In genomic region chr1:191371626-191372025, GRCh38 we compare ENCODE assay signal across 18 cellular contexts.
"Had no signal": no experiment of that assay in that cellular context is flagged by ENCODE, and none has a peak within 500 bp of the region (broad histone marks: within the 10 kb centered on the region; RNA-seq: fewer than 3 reads in every experiment).

No MANE protein-coding gene starts in this region.

- H3K9ac ChIP-seq: parathyroid adenoma had no signal

- H3K36me3 Mint-ChIP-seq: activated CD8-positive, alpha-beta memory T cell treated with anti-CD3 and anti-CD28 coated beads, Interleukin-2, amount 10 ng/mL, durations not matched to agents 7 days and 5 days; memory B cell; stimulated activated naive B cell treated with anti-CD40 and anti-IgM and Interleukin-4, amounts not matched to agents 10 μg/mL and 1 μg/mL and 100 μg/mL, for 72 hours had no signal

- H3K4me1 Mint-ChIP-seq: activated CD8-positive, alpha-beta memory T cell treated with anti-CD3 and anti-CD28 coated beads, Interleukin-2, amount 10 ng/mL, durations not matched to agents 7 days and 5 days; memory B cell; neural crest cell; stimulated activated naive B cell treated with anti-CD40 and anti-IgM and Interleukin-4, amounts not matched to agents 10 μg/mL and 1 μg/mL and 100 μg/mL, for 72 hours had no signal

- H3K4me1 ChIP-seq: esophagus squamous epithelium, foreskin keratinocyte, left ventricle myocardium inferior, parathyroid adenoma had no signal

- H3K4me3 Mint-ChIP-seq: activated CD8-positive, alpha-beta memory T cell treated with anti-CD3 and anti-CD28 coated beads, Interleukin-2, amount 10 ng/mL, durations not matched to agents 7 days and 5 days; activated T-cell treated with anti-CD3 and anti-CD28 coated beads, Interleukin-2, amount 50 U/mL, for 24 hours; memory B cell; neural crest cell; stimulated activated naive B cell treated with anti-CD40 and anti-IgM and Interleukin-4, amounts not matched to agents 10 μg/mL and 1 μg/mL and 100 μg/mL, for 72 hours had no signal

- H3K27ac Mint-ChIP-seq: activated CD8-positive, alpha-beta memory T cell treated with anti-CD3 and anti-CD28 coated beads, Interleukin-2, amount 10 ng/mL, durations not matched to agents 7 days and 5 days; activated naive CD4-positive, alpha-beta T cell treated with anti-CD3 and anti-CD28 coated beads, Interleukin-2, amount 50 U/mL, for 72 hours; activated T-cell treated with anti-CD3 and anti-CD28 coated beads, Interleukin-2, amount 50 U/mL, for 24 hours; memory B cell; stimulated activated naive B cell treated with anti-CD40 and anti-IgM and Interleukin-4, amounts not matched to agents 10 μg/mL and 1 μg/mL and 100 μg/mL, for 72 hours had no signal

- ATAC-seq: activated CD4-positive, CD25-positive, alpha-beta regulatory T cell treated with anti-CD3 and anti-CD28 coated beads, Interleukin-2, amount 50 U/mL, for 24 hours; activated CD8-positive, alpha-beta memory T cell treated with anti-CD3 and anti-CD28 coated beads, Interleukin-2, amount 10 ng/mL, durations not matched to agents 7 days and 5 days; activated naive CD4-positive, alpha-beta T cell treated with anti-CD3 and anti-CD28 coated beads, Interleukin-2, amount 50 U/mL, for 72 hours; foreskin keratinocyte; sciatic nerve; stimulated activated naive B cell treated with anti-CD40 and anti-IgM and Interleukin-4, amounts not matched to agents 10 μg/mL and 1 μg/mL and 100 μg/mL, for 72 hours had no signal

- H3K36me3 ChIP-seq: esophagus squamous epithelium, left ventricle myocardium inferior had no signal

- H3K27ac ChIP-seq: esophagus squamous epithelium, foreskin keratinocyte, left ventricle myocardium inferior, parathyroid adenoma had no signal

- H3K4me3 ChIP-seq: esophagus squamous epithelium, left ventricle myocardium inferior had no signal

- H3K27me3 ChIP-seq: esophagus squamous epithelium, foreskin keratinocyte had no signal

- H3K27me3 Mint-ChIP-seq: activated CD8-positive, alpha-beta memory T cell treated with anti-CD3 and anti-CD28 coated beads, Interleukin-2, amount 10 ng/mL, durations not matched to agents 7 days and 5 days; activated T-cell treated with anti-CD3 and anti-CD28 coated beads, Interleukin-2, amount 50 U/mL, for 24 hours; memory B cell; stimulated activated naive B cell treated with anti-CD40 and anti-IgM and Interleukin-4, amounts not matched to agents 10 μg/mL and 1 μg/mL and 100 μg/mL, for 72 hours had no signal

- H2AFZ ChIP-seq: parathyroid adenoma had no signal

- H3K79me2 ChIP-seq: parathyroid adenoma had no signal

- DNase-seq: activated CD4-positive, alpha-beta T cell treated with anti-CD3 and anti-CD28 coated beads, Interleukin-2, amount 50 U/mL, for 4 hours; activated CD8-positive, alpha-beta memory T cell treated with anti-CD3 and anti-CD28 coated beads, Interleukin-2, amount 10 ng/mL, durations not matched to agents 7 days and 5 days; activated effector memory CD4-positive, alpha-beta T cell treated with anti-CD3 and anti-CD28 coated beads, Interleukin-2, amount 50 U/mL, for 16 hours; activated T-cell treated with anti-CD3 and anti-CD28 coated beads, Interleukin-2, amount 50 U/mL, for 24 hours; esophagus squamous epithelium; foreskin keratinocyte; head of caudate nucleus; left ventricle myocardium inferior; stimulated activated CD4-positive, alpha-beta T cell treated with anti-CD3 and anti-CD28 coated beads, Interleukin-2, amount 100 ng/mL, for 24 hours; stimulated activated naive B cell treated with anti-CD40 and anti-IgM and Interleukin-4, amounts not matched to agents 10 μg/mL and 1 μg/mL and 100 μg/mL, for 72 hours; substantia nigra; trophoblast cell had no signal
